8 cellular contexts compared by ENCODE assay signal in the genomic region with DNA sequence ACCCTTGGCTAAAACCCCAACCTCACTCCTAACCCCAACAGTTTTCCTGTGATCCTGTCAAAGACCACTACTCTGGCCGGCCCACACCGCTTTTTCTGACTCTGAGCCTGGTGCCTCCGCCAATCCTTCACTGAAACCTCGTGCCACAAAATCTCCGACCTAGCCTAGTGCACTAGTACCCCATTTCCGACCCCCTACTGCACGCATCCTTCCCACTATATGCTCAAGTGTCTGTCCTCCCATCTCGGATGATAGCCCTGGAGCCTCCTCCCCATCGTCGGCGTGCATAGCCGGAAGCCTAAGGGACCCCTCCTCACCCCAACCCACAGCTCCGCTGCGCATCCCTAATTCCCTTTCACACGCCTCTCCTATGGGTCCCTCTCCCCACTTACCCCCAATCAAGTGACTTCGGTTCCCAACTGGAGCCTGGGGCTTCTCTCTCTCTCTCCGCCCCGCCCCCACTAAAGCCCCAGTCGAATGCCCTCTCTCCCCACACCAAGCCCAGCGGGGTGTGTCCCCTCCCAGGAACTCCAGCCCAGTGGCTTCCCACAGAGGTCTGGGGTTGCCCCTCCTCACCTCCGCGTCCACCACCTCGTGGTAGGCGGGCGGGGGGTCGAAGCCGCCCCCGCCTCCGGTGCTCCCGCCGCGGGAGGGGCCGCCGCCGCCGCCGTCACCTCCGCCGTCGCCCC. TPM values are rescaled to one million over a fixed set of nuclear protein-coding genes. Genes with fewer than 3 reads are reported as not detected.
DNase-seq lines count a peak whose midpoint lies in the region; ATAC-seq, FAIRE-seq and TF ChIP-seq lines count a peak whose summit lies in the region.

No MANE protein-coding gene starts in this region.

- peak overlapping the region; percentile 83 for H3K4me3 Mint-ChIP-seq in activated CD8-positive, alpha-beta T cell treated with anti-CD3 and anti-CD28 coated beads for 36 hours

- CTCF ChIA-PET in HEK293T (lab: Yijun Ruan, JAX) = no interaction called here
- CTCF ChIA-PET in activated CD8-positive, alpha-beta T cell treated with anti-CD3 and anti-CD28 coated beads for 36 hours (lab: Charles Lee) = interaction anchor here (1.4 to 2.6 kb wide), 4 partner anchors 14 to 74 kb away, joined by 3 to 8 read pairs (median 4); no protein-coding TSS in a partner anchor

- H3K4me3 ChIP-seq in GM12875 (ENCODE audit: low read depth, low read length) = peak overlapping the region; percentile 95
- peak overlapping the region; percentile 78 for H3K4me3 ChIP-seq in epithelial cell of esophagus (ENCODE audit: low read length)
- peak overlapping the region; percentile 85 to 89 for H3K4me3 ChIP-seq in mucosa of rectum (ENCODE audit: low read length in 2 of 2)

- no peak for TF ChIP-seq CTCF in GM12875 (IDR thresholded peaks at IDR 0.05; ENCODE audit: borderline replicate concordance, insufficient read depth, low read depth, low read length)
- TF ChIP-seq CTCF in activated CD8-positive, alpha-beta T cell treated with anti-CD3 and anti-CD28 coated beads for 36 hours (IDR thresholded peaks at IDR 0.05) = no peak
- no peak for TF ChIP-seq CTCF in epithelial cell of esophagus (IDR thresholded peaks at IDR 0.05; ENCODE audit: insufficient read depth, low read depth, low read length, missing control alignments)

- no peaks in the 10 kb centered on the region for H3K36me3 ChIP-seq in mucosa of rectum (ENCODE audit: control insufficient read depth in 2 of 2, insufficient read depth in 2 of 2, low read length in 2 of 2)

- no peaks in the 10 kb centered on the region for H3K27me3 ChIP-seq in mucosa of rectum (ENCODE audit: control insufficient read depth in 2 of 2, insufficient read depth in 2 of 2, low read length in 2 of 2)

- no peaks in the 10 kb centered on the region for H3K9me3 ChIP-seq in mucosa of rectum (ENCODE audit: control insufficient read depth in 2 of 2, low read length in 2 of 2)

- POLR2A ChIA-PET in HEK293T (lab: Yijun Ruan, JAX) = interaction anchor here (0.6 to 1.3 kb wide), 4 partner anchors 9 to 1388 kb away, joined by 3 to 4 read pairs (median 4); no protein-coding TSS in a partner anchor
- POLR2A ChIA-PET in activated CD8-positive, alpha-beta T cell treated with anti-CD3 and anti-CD28 coated beads for 36 hours (lab: Charles Lee) = interaction anchor here (1.0 to 2.8 kb wide), 8 partner anchors 9 to 71 kb away, joined by 3 to 11 read pairs (median 4); no protein-coding TSS in a partner anchor

- no peak for FAIRE-seq in GM19239 (lab: Jason Lieb, UNC)

- H3K4me1 ChIP-seq in mucosa of rectum (ENCODE audit: control insufficient read depth in 2 of 2, insufficient read depth in 2 of 2, low read length in 2 of 2) = peaks cover 25 to 42% of the 10 kb centered on the region in 2 donors

- ATAC-seq in activated CD8-positive, alpha-beta T cell treated with anti-CD3 and anti-CD28 coated beads for 36 hours = peak; percentile 6

- H3K27ac ChIP-seq in mucosa of rectum (ENCODE audit: low read depth in 2 of 2, low read length in 2 of 2) (peak overlapping the region; percentile 92 to 95), substantia nigra (ENCODE audit: low read depth, low read length, poor library complexity, severe bottlenecking) (peak overlapping the region; percentile 91)

- H3K27ac Mint-ChIP-seq in activated CD8-positive, alpha-beta T cell treated with anti-CD3 and anti-CD28 coated beads for 36 hours = peak overlapping the region; percentile 86

- no peaks in the 10 kb centered on the region for H3K27me3 Mint-ChIP-seq in activated CD8-positive, alpha-beta T cell treated with anti-CD3 and anti-CD28 coated beads for 36 hours

- H3K9me3 Mint-ChIP-seq in activated CD8-positive, alpha-beta T cell treated with anti-CD3 and anti-CD28 coated beads for 36 hours = no peaks in the 10 kb centered on the region

- intact Hi-C loops in activated CD8-positive, alpha-beta T cell treated with anti-CD3 and anti-CD28 coated beads for 36 hours (cut with micrococcal nuclease) = loop anchor here (5.0 kb wide), 3 partner anchors 43 to 72 kb away; no protein-coding TSS in a partner anchor

- peaks cover 17% of the 10 kb centered on the region for H3K36me3 Mint-ChIP-seq in activated CD8-positive, alpha-beta T cell treated with anti-CD3 and anti-CD28 coated beads for 36 hours (ENCODE audit: low read depth)

- peaks cover 65% of the 10 kb centered on the region for H3K4me1 Mint-ChIP-seq in activated CD8-positive, alpha-beta T cell treated with anti-CD3 and anti-CD28 coated beads for 36 hours (ENCODE audit: low read depth)

- DNase-seq in HEK293T (ENCODE audit: extremely low spot score) (peak; percentile 67), NAMALWA (ENCODE audit: low spot score) (peak; percentile 66), epithelial cell of esophagus (ENCODE audit: low read depth) (no peak), substantia nigra (lab: John Stamatoyannopoulos, UW) (peak in 35 of 49 donors; percentile 10 to 72 (median 40)), GM19239 (ENCODE audit: insufficient read length, low spot score) (no peak)
- peak; percentile 51 for DNase-seq in activated CD8-positive, alpha-beta T cell treated with anti-CD3 and anti-CD28 coated beads for 36 hours

- peak overlapping the region; percentile 84 to 89 for H3K9ac ChIP-seq in mucosa of rectum (ENCODE audit: low read depth in 1 of 2, low read length in 2 of 2)

TF ChIP-seq in HEK293T, 16 proteins besides CTCF, POLR2A, EP300 and RAD21:
- TF ChIP-seq TARDBP (IDR thresholded peaks at IDR 0.05) = 0 out of 2 replicates have a peak, but pooled peaks have one; percentile 40
- no peak for TF ChIP-seq NFRKB (IDR thresholded peaks at IDR 0.05)
- no peak for TF ChIP-seq BHLHE40 (IDR thresholded peaks at IDR 0.05; ENCODE audit: borderline replicate concordance)
- TF ChIP-seq SUZ12 (IDR thresholded peaks at IDR 0.05) = no peak
- TF ChIP-seq FOXA1 (IDR thresholded peaks at IDR 0.05) = no peak
- peak; percentile 56; the same call in 1 of the 2 replicates for TF ChIP-seq CTBP1 (IDR thresholded peaks at IDR 0.05; ENCODE audit: borderline replicate concordance)
- TF ChIP-seq FOXM1 (IDR thresholded peaks at IDR 0.05; ENCODE audit: borderline replicate concordance) = peak; percentile 82
- TF ChIP-seq SP1 (IDR thresholded peaks at IDR 0.05) = no peak
- no peak for TF ChIP-seq ZNF384 (IDR thresholded peaks at IDR 0.05)
- no peak for TF ChIP-seq LEF1 (IDR thresholded peaks at IDR 0.05; ENCODE audit: borderline replicate concordance)
- peak; percentile 89 for TF ChIP-seq L3MBTL2 (conservative IDR thresholded peaks at IDR 0.05)
- TF ChIP-seq, protein P1, sequence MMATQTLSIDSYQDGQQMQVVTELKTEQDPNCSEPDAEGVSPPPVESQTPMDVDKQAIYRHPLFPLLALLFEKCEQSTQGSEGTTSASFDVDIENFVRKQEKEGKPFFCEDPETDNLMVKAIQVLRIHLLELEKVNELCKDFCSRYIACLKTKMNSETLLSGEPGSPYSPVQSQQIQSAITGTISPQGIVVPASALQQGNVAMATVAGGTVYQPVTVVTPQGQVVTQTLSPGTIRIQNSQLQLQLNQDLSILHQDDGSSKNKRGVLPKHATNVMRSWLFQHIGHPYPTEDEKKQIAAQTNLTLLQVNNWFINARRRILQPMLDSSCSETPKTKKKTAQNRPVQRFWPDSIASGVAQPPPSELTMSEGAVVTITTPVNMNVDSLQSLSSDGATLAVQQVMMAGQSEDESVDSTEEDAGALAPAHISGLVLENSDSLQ (IDR thresholded peaks at IDR 0.05) = no peak
- TF ChIP-seq ARNT (IDR thresholded peaks at IDR 0.05) = no peak
- no peak for TF ChIP-seq HDGF (IDR thresholded peaks at IDR 0.05; ENCODE audit: borderline replicate concordance)
- no peak for TF ChIP-seq FOXK2 (IDR thresholded peaks at IDR 0.05)
- no peak for TF ChIP-seq ELF4 (IDR thresholded peaks at IDR 0.05)

RNA-seq across cellular contexts. Expression of a gene that starts 0.8 kb away (rescaled TPM):
- 10 to 100 TPM; 39.4 to 47.0 TPM for total RNA-seq in activated CD8-positive, alpha-beta T cell treated with anti-CD3 and anti-CD28 coated beads for 36 hours

Comparison
In these comparisons a context has a peak if more than half of its experiments do, and no peak if none do; other contexts are left out.
1. DNase-seq: peak in HEK293T (single experiment), NAMALWA (single experiment), activated CD8-positive, alpha-beta T cell treated with anti-CD3 and anti-CD28 coated beads for 36 hours (single experiment) and substantia nigra (35 of 49); none in epithelial cell of esophagus (single experiment) and GM19239 (single experiment).
2. Peak in every context shown above with its lines, with median percentiles within 50 percentile points of each other: H3K4me3 ChIP-seq.